Comparison of ENCODE assay signal across 8 cellular contexts in the genomic region with DNA sequence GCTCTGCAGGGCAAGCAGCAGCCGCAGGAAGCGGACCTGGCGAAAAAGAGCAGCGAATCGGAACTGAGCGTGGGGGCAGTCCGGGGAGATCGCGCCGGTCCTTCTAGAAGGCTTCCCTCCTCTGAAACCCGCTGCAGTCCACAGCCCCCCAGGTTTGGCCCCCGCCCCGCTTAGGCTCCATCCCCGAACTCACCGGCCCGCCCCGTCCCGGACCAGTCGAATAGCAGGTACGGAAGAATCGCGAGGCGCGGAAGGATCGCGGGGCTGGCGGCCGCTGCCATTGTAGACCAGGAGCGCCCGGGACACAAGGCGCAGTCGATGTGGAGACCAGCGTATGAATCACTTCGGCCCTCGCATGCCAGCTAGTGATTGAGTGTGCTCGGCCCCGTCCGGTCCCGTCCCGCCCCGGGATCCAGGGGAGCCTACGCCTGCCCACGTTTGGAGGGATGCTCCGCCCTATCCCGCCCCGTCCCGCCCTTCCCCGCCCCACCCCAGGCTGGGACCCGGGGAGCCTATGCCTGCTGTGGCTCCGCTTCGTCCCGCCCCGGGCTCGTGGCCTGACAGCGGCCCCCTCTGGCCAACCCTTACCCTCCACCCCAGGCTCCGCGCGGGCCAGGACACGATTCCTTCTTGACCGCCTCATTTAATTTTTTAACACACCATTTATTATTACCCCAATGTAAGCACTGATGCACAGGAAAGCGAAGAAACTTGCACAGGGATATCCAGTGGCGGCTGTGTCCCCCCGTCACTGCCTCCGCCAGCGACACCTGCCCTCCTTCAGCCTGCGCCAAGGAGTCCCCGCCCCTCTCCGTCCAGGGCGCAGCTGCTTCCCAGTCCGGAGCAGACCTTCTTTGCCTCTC. TPM values are rescaled to one million over a fixed set of nuclear protein-coding genes. Genes with fewer than 3 reads are reported as not detected.
DNase-seq lines count a peak whose midpoint lies in the region; ATAC-seq lines count a peak whose summit lies in the region.

Gene ULBP3, minus strand, starts transcription at position 336 of the 863 bp plus-strand sequence. Its CDS starts 55 bp downstream, at position 281.

- peak within 1 kb of the TSS; percentile 79 for H3K9ac ChIP-seq in BLaER1

- H3K4me2 ChIP-seq in BLaER1, result peak within 1 kb of the TSS; percentile 96

- H3K27ac ChIP-seq in BLaER1 (peak within 1 kb of the TSS; percentile 49), SJSA1 (peak within 1 kb of the TSS; percentile 66), substantia nigra (ENCODE audit: low read depth, low read length, poor library complexity, severe bottlenecking) (no peak within 1 kb of the TSS)

- peaks cover 34% of the 10 kb centered on the region for H3K4me1 ChIP-seq in BLaER1
- peaks cover 12% of the 10 kb centered on the region for H3K4me1 ChIP-seq in SJSA1 (replicated peaks)

- H3K9me3 ChIP-seq in BLaER1 (no peaks in the 10 kb centered on the region), SJSA1 (replicated peaks) (no peaks in the 10 kb centered on the region)

- ATAC-seq in GM19372 (IDR thresholded peaks at IDR 0.05; ENCODE audit: low read depth, unreplicated experiment), result peak; percentile 85

- H4K20me1 ChIP-seq in BLaER1, result no peaks in the 10 kb centered on the region

- DNase-seq in HT-29 (ENCODE audit: low spot score) (peak; percentile 91), SJSA1 (ENCODE audit: low read depth in 1 of 2, low spot score in 2 of 2) (peak; percentile 78 to 97), globus pallidus (ENCODE audit: low spot score) (peak; percentile 52), occipital lobe (lab: John Stamatoyannopoulos, UW) (peak; percentile 49), substantia nigra (lab: John Stamatoyannopoulos, UW) (peak in 45 of 49 donors; percentile 15 to 81 (median 49))
- DNase-seq in activated naive CD4-positive, alpha-beta T cell treated with anti-CD3 and anti-CD28 coated beads, Interleukin-2, amount 50 U/mL, for 16 hours, result peak; percentile 67

- H3K27me3 ChIP-seq in BLaER1 (no peaks in the 10 kb centered on the region), SJSA1 (replicated peaks) (no peaks in the 10 kb centered on the region)

- H3K4me3 ChIP-seq in BLaER1, result peak within 1 kb of the TSS; percentile 78
- H3K4me3 ChIP-seq in SJSA1, result peak within 1 kb of the TSS; percentile 66

- H3K36me3 ChIP-seq in BLaER1 (peaks cover 17% of the 10 kb centered on the region), SJSA1 (peaks cover 10% of the 10 kb centered on the region)

RNA-seq across cellular contexts. Expression of gene ULBP3, which starts in this region (rescaled TPM):
- 8.4 and 8.7 TPM in 2 replicates for total RNA-seq in HT-29 (2014; rRNA removed; shearing (Covaris generic))
- total RNA-seq in SJSA1 (2014; rRNA removed; shearing (Covaris generic)), result 5.4 and 10.1 TPM in 2 replicates
- 6.2 TPM for total RNA-seq in occipital lobe
